In genomic region chr1:167013124-167013900, GRCh38 we compare ENCODE assay signal across 27 cellular contexts. TPM values are rescaled to one million over a fixed set of nuclear protein-coding genes. Genes with fewer than 3 reads are reported as not detected.
DNase-seq lines count a peak whose midpoint lies in the region; ATAC-seq and TF ChIP-seq lines count a peak whose summit lies in the region.
"Had no signal": no experiment of that assay in that cellular context is flagged by ENCODE, and none has a peak within 500 bp of the region (broad histone marks: within the 10 kb centered on the region; RNA-seq: fewer than 3 reads in every experiment).

No MANE protein-coding gene starts in this region.

- no peak overlapping the region for H3K27ac ChIP-seq in epithelial cell of prostate
- no peak overlapping the region for H3K27ac ChIP-seq in esophagus squamous epithelium
- H3K27ac ChIP-seq: A549; BLaER1 treated with 17β-estradiol and CSF1 and Interleukin-3, amounts not matched to agents 10 nM and 100 nM; SK-N-MC had no signal

- H3K9me3 ChIP-seq in HAP-1 = no peaks in the 10 kb centered on the region
- H3K9me3 ChIP-seq in esophagus squamous epithelium = no peaks in the 10 kb centered on the region
- H3K9me3 ChIP-seq: A549; BLaER1 treated with 17β-estradiol and CSF1 and Interleukin-3, amounts not matched to agents 10 nM and 100 nM had no signal

- TF ChIP-seq CTCF in esophagus squamous epithelium (IDR thresholded peaks at IDR 0.05) = no peak

- intact Hi-C loops in esophagus squamous epithelium (cut with DNase I) = no loop called here
- intact Hi-C loops in activated CD4-positive, alpha-beta T cell treated with anti-CD3 and anti-CD28 coated beads for 36 hours (cut with DNase I, micrococcal nuclease) = no loop called here

- peak; percentile 32 to 94 for DNase-seq in HAP-1 (ENCODE audit: low spot score in 2 of 2)
- peak; percentile 44 for DNase-seq in astrocyte of the hippocampus (ENCODE audit: low read depth, low spot score)
- DNase-seq in epithelial cell of prostate (ENCODE audit: low read depth, low spot score) = peak; percentile 46
- peak; percentile 10 for DNase-seq in retina
- DNase-seq in esophagus squamous epithelium (lab: John Stamatoyannopoulos, UW) = no peak
- DNase-seq in NK-92 (lab: John Stamatoyannopoulos, UW; ENCODE audit: unreplicated experiment) = no peak
- no peak for DNase-seq in activated CD4-positive, alpha-beta T cell treated with anti-CD3 and anti-CD28 coated beads for 36 hours
- DNase-seq: AML-193; CD4-positive, alpha-beta T cell; DMS53; Karpas-422; MV-4-11; NCI-H1105 treated with DMSO at 0.1 percent for 48 hours; NCI-H146; NCI-H1930; NCI-H2107; NCI-H526 treated with DMSO at 0.1 percent for 48 hours; SIG-M5; SW 1271 had no signal

- no peak for TF ChIP-seq POLR2A in esophagus squamous epithelium (IDR thresholded peaks at IDR 0.05)

- CTCF ChIA-PET in activated CD4-positive, alpha-beta T cell treated with anti-CD3 and anti-CD28 coated beads for 36 hours (lab: Charles Lee) = interaction anchor here (0.7 kb wide), 1 partner anchor 106 kb away, joined by 3 read pairs; no protein-coding TSS in a partner anchor

- in situ Hi-C loops in HAP-1 (cut with MboI; ENCODE audit: low sequenced_read_pairs) = no loop called here

- no peaks in the 10 kb centered on the region for H3K4me1 Mint-ChIP-seq in activated CD4-positive, alpha-beta T cell treated with anti-CD3 and anti-CD28 coated beads for 36 hours

- H3K36me3 ChIP-seq in HAP-1 (replicated peaks) (no peaks in the 10 kb centered on the region), esophagus squamous epithelium (no peaks in the 10 kb centered on the region)
- H3K36me3 ChIP-seq: BLaER1 treated with 17β-estradiol and CSF1 and Interleukin-3, amounts not matched to agents 10 nM and 100 nM had no signal

- H3K27ac Mint-ChIP-seq in activated CD4-positive, alpha-beta T cell treated with anti-CD3 and anti-CD28 coated beads for 36 hours = no peak overlapping the region
- H3K27ac Mint-ChIP-seq: CD4-positive, alpha-beta T cell had no signal

- H3K27me3 ChIP-seq in HAP-1 (ENCODE audit: low read depth) (peaks cover 88% of the 10 kb centered on the region), esophagus squamous epithelium (no peaks in the 10 kb centered on the region)
- H3K27me3 ChIP-seq: BLaER1 treated with 17β-estradiol and CSF1 and Interleukin-3, amounts not matched to agents 10 nM and 100 nM had no signal

- H3K36me3 Mint-ChIP-seq in activated CD4-positive, alpha-beta T cell treated with anti-CD3 and anti-CD28 coated beads for 36 hours (ENCODE audit: low read depth) = no peaks in the 10 kb centered on the region

- WGBS in esophagus squamous epithelium, 2 donors = 30 to 47% methylated on average over 7 to 8 of the region's 8 CpGs

- H3K4me3 ChIP-seq in HAP-1 (no peak overlapping the region), esophagus squamous epithelium (no peak overlapping the region)
- H3K4me3 ChIP-seq: A549; BLaER1 treated with 17β-estradiol and CSF1 and Interleukin-3, amounts not matched to agents 10 nM and 100 nM; SK-N-MC had no signal

- ATAC-seq in activated CD4-positive, alpha-beta T cell treated with anti-CD3 and anti-CD28 coated beads for 36 hours = no peak
- ATAC-seq: A549, HepG2 had no signal

- POLR2A ChIA-PET in activated CD4-positive, alpha-beta T cell treated with anti-CD3 and anti-CD28 coated beads for 36 hours (lab: Charles Lee) = no interaction called here

- peaks cover 22% of the 10 kb centered on the region for H3K27me3 Mint-ChIP-seq in activated CD4-positive, alpha-beta T cell treated with anti-CD3 and anti-CD28 coated beads for 36 hours

- no peaks in the 10 kb centered on the region for H3K9me3 Mint-ChIP-seq in activated CD4-positive, alpha-beta T cell treated with anti-CD3 and anti-CD28 coated beads for 36 hours (ENCODE audit: low read depth)
- H3K9me3 Mint-ChIP-seq: CD4-positive, alpha-beta T cell had no signal

- H3K4me1 ChIP-seq in HAP-1 (peaks cover 19% of the 10 kb centered on the region), esophagus squamous epithelium (no peaks in the 10 kb centered on the region)
- H3K4me1 ChIP-seq: A549; BLaER1 treated with 17β-estradiol and CSF1 and Interleukin-3, amounts not matched to agents 10 nM and 100 nM had no signal

- H3K4me3 Mint-ChIP-seq in activated CD4-positive, alpha-beta T cell treated with anti-CD3 and anti-CD28 coated beads for 36 hours = no peak overlapping the region
- H3K4me3 Mint-ChIP-seq: CD4-positive, alpha-beta T cell had no signal

RNA-seq across cellular contexts. Expression of gene MAEL, which starts 24.2 kb away (rescaled TPM):
- total RNA-seq in esophagus squamous epithelium = not detected
- total RNA-seq in activated CD4-positive, alpha-beta T cell treated with anti-CD3 and anti-CD28 coated beads for 36 hours = under 1 TPM in 1 of 2 experiments, not detected in 1; 0.11 TPM
- total RNA-seq: CD4-positive, alpha-beta T cell; G401; H4; HepG2; HT-29; NCI-H460 had no signal

RNA-seq across cellular contexts. Expression of gene ILDR2, which starts 38.0 kb away (rescaled TPM):
- under 1 TPM in 3 of 4 donors, not detected in 1; 0.04 to 0.57 (median 0.21) TPM for total RNA-seq in esophagus squamous epithelium
- total RNA-seq in activated CD4-positive, alpha-beta T cell treated with anti-CD3 and anti-CD28 coated beads for 36 hours = 10 to 100 TPM in 1 of 2 experiments, 1 to 10 TPM in 1; 9.1 to 14.6 TPM

Comparison
In these comparisons a context has a peak if more than half of its experiments do, and no peak if none do; other contexts are left out.
1. DNase-seq: peak in HAP-1 (2 of 2), astrocyte of the hippocampus (single experiment), epithelial cell of prostate (single experiment) and retina (single experiment); none in esophagus squamous epithelium (single experiment), NK-92 (single experiment) and activated CD4-positive, alpha-beta T cell treated with anti-CD3 and anti-CD28 coated beads for 36 hours (single experiment).
2. RNA of gene ILDR2, which starts 38.0 kb away (total RNA-seq): 9.1 to 14.6 TPM in activated CD4-positive, alpha-beta T cell treated with anti-CD3 and anti-CD28 coated beads for 36 hours; 0.04 to 0.57 TPM in esophagus squamous epithelium; every median in the first group is over 4 times any median in the second.